In genomic region chr16:56565023-56565477, GRCh38 we compare ENCODE assay signal across 25 cellular contexts. TPM values are rescaled to one million over a fixed set of nuclear protein-coding genes. Genes with fewer than 3 reads are reported as not detected.
"Had no signal": no experiment of that assay in that cellular context is flagged by ENCODE, and none has a peak within 500 bp of the region (broad histone marks: within the 10 kb centered on the region; RNA-seq: fewer than 3 reads in every experiment).

Gene MT4 (plus strand): TSS chr16:56565073. CDS start chr16:56565129, 56 bp downstream.

- H3K4me3 Mint-ChIP-seq: activated CD4-positive, alpha-beta memory T cell treated with anti-CD3 and anti-CD28 coated beads, Interleukin-2, amount 10 ng/mL, durations not matched to agents 7 days and 5 days; activated CD4-positive, alpha-beta T cell treated with anti-CD3 and anti-CD28 coated beads, Interleukin-2, amount 10 ng/mL, durations not matched to agents 7 days and 5 days; activated naive CD8-positive, alpha-beta T cell treated with anti-CD3 and anti-CD28 coated beads for 36 hours; T-cell had no signal

- H3K4me1 Mint-ChIP-seq: activated naive CD8-positive, alpha-beta T cell treated with anti-CD3 and anti-CD28 coated beads for 36 hours; T-cell had no signal

- H3K9me3 Mint-ChIP-seq: activated CD4-positive, alpha-beta memory T cell treated with anti-CD3 and anti-CD28 coated beads, Interleukin-2, amount 10 ng/mL, durations not matched to agents 7 days and 5 days; activated CD4-positive, alpha-beta T cell treated with anti-CD3 and anti-CD28 coated beads, Interleukin-2, amount 10 ng/mL, durations not matched to agents 7 days and 5 days; activated naive CD8-positive, alpha-beta T cell treated with anti-CD3 and anti-CD28 coated beads for 36 hours; T-cell had no signal

- H3K27ac Mint-ChIP-seq: activated CD4-positive, alpha-beta memory T cell treated with anti-CD3 and anti-CD28 coated beads, Interleukin-2, amount 10 ng/mL, durations not matched to agents 7 days and 5 days; activated CD4-positive, alpha-beta T cell treated with anti-CD3 and anti-CD28 coated beads, Interleukin-2, amount 10 ng/mL, durations not matched to agents 7 days and 5 days; activated naive CD8-positive, alpha-beta T cell treated with anti-CD3 and anti-CD28 coated beads for 36 hours; T-cell had no signal

- DNase-seq: activated CD4-positive, alpha-beta memory T cell treated with anti-CD3 and anti-CD28 coated beads, Interleukin-2, amount 10 ng/mL, durations not matched to agents 7 days and 5 days; activated CD4-positive, alpha-beta T cell treated with anti-CD3 and anti-CD28 coated beads, Interleukin-2, amount 10 ng/mL, durations not matched to agents 7 days and 5 days; activated CD4-positive, CD25-positive, alpha-beta regulatory T cell; activated effector memory CD4-positive, alpha-beta T cell treated with anti-CD3 and anti-CD28 coated beads, Interleukin-2, amount 50 U/mL, for 16 hours; activated naive CD4-positive, alpha-beta T cell treated with Interleukin-2 at 50 U/mL for 16 hours; activated naive CD8-positive, alpha-beta T cell treated with anti-CD3 and anti-CD28 coated beads for 36 hours; activated T-cell treated with anti-CD3 and anti-CD28 coated beads for 4 hours; cerebellar nuclear complex; Kasumi-1; KBM-7; NCI-H1105 treated with DMSO at 0.1 percent for 48 hours; NCI-H1436 treated with DMSO at 0.1 percent for 48 hours; NCI-H187; NCI-H2081; NCI-H446; NCI-H524 treated with DMSO at 0.1 percent for 48 hours; NCI-H748 treated with DMSO at 0.1 percent for 48 hours; OCI-M1; RPMI8226; T-cell had no signal

- H3K4me3 ChIP-seq: SK-N-MC had no signal

- H3K36me3 Mint-ChIP-seq: activated naive CD8-positive, alpha-beta T cell treated with anti-CD3 and anti-CD28 coated beads for 36 hours; T-cell had no signal

RNA-seq across cellular contexts. Expression of gene MT4, which starts in this region (rescaled TPM):
- total RNA-seq: activated CD4-positive, alpha-beta memory T cell treated with anti-CD3 and anti-CD28 coated beads, Interleukin-2, amount 10 ng/mL, durations not matched to agents 7 days and 5 days; activated CD4-positive, alpha-beta T cell treated with anti-CD3 and anti-CD28 coated beads, Interleukin-2, amount 10 ng/mL, durations not matched to agents 7 days and 5 days; activated CD8-positive, alpha-beta memory T cell treated with anti-CD3 and anti-CD28 coated beads for 36 hours; activated naive CD8-positive, alpha-beta T cell treated with anti-CD3 and anti-CD28 coated beads for 36 hours; cardiac septum; Right ventricle myocardium inferior; T-cell; T-helper 2 cell treated with Interferon-gamma antibody and Interleukin-4, amounts not matched to agents 100 ng/mL and 5 ng/mL, for 36 hours had no signal
